Comparison of ENCODE assay signal across 19 cellular contexts in the genomic region with DNA sequence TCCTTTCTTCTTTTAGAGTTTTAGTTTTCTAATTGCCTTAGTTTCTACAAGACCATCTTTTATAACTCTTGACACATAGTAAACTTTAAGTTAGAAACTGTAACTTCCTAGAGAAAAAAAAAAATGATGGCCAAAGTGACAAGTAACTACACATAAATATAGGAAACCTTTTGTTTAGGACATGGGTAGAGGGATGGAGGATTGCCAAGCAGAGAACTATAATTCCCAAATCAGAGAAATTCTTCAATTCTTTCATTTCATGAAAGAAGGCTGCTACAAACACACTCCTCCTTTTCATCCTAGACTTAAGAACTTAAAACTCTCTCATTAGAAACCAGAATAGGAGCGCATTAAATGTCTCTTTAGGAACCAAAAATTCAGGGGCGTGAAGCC.
A peak's percentile ranks its signal among the peaks of the same experiment; 100 is the strongest.
DNase-seq lines count a peak whose midpoint lies in the region; ATAC-seq and TF ChIP-seq lines count a peak whose summit lies in the region.
"Had no signal": no experiment of that assay in that cellular context is flagged by ENCODE, and none has a peak within 500 bp of the region (broad histone marks: within the 10 kb centered on the region; RNA-seq: fewer than 3 reads in every experiment).

No MANE protein-coding gene starts in this region.

- H3K36me3 ChIP-seq in BLaER1 (no peaks in the 10 kb centered on the region), SJSA1 (peaks cover 5% of the 10 kb centered on the region; the same call in 1 of the 2 replicates), OCI-LY7 (ENCODE audit: insufficient read depth, low read length) (no peaks in the 10 kb centered on the region)

- H3K4me2 ChIP-seq in BLaER1 (peak overlapping the region; percentile 8; the same call in 1 of the 2 replicates), OCI-LY7 (ENCODE audit: low read length) (no peak overlapping the region)

- H2AFZ ChIP-seq in OCI-LY7 (ENCODE audit: low read length) = no peak overlapping the region

- H3K9me2 ChIP-seq in OCI-LY7 (ENCODE audit: insufficient read depth, low read length) = no peaks in the 10 kb centered on the region

- no peaks in the 10 kb centered on the region for H3K36me3 Mint-ChIP-seq in CD4-positive, alpha-beta T cell (ENCODE audit: low read depth)
- H3K36me3 Mint-ChIP-seq in immature natural killer cell = peaks cover 0 to 4% (median 0%) of the 10 kb centered on the region in 3 donors
- H3K36me3 Mint-ChIP-seq: memory B cell had no signal

- peaks cover 47% of the 10 kb centered on the region for H3K4me1 ChIP-seq in BLaER1
- peaks cover 74% of the 10 kb centered on the region for H3K4me1 ChIP-seq in SJSA1 (replicated peaks)
- H3K4me1 ChIP-seq in OCI-LY7 (ENCODE audit: insufficient read depth, low read length, poor library complexity, severe bottlenecking) = peaks cover 15% of the 10 kb centered on the region

- no peak overlapping the region for H3K9ac ChIP-seq in BLaER1

- POLR2A ChIA-PET in CD4-positive, alpha-beta T cell (lab: Charles Lee) = no interaction called here
- POLR2A ChIA-PET in OCI-LY7 (lab: Charles Lee) = interaction anchor here (0.7 kb wide), 1 partner anchor 109 kb away, joined by 4 read pairs; no protein-coding TSS in a partner anchor

- TF ChIP-seq CTCF in CD4-positive, alpha-beta T cell (IDR thresholded peaks at IDR 0.05) = no peak
- no peak for TF ChIP-seq CTCF in OCI-LY7 (conservative IDR thresholded peaks at IDR 0.05; ENCODE audit: low read length)

- no peaks in the 10 kb centered on the region for H3K27me3 ChIP-seq in BLaER1
- H3K27me3 ChIP-seq in CD4-positive, alpha-beta T cell (ENCODE audit: control insufficient read depth, insufficient read depth, low read length) = no peaks in the 10 kb centered on the region
- no peaks in the 10 kb centered on the region for H3K27me3 ChIP-seq in SJSA1 (replicated peaks)

- peaks cover 35% of the 10 kb centered on the region for H3K4me1 Mint-ChIP-seq in CD4-positive, alpha-beta T cell (ENCODE audit: low read depth)
- peaks cover 24 to 28% of the 10 kb centered on the region in 2 donors for H3K4me1 Mint-ChIP-seq in immature natural killer cell

- no peak overlapping the region for H3K4me3 ChIP-seq in BLaER1
- no peak overlapping the region for H3K4me3 ChIP-seq in SJSA1
- no peak overlapping the region for H3K4me3 ChIP-seq in OCI-LY7 (ENCODE audit: low read depth, low read length, poor library complexity, severe bottlenecking)

- intact Hi-C loops in CD4-positive, alpha-beta T cell (cut with DNase I, micrococcal nuclease) = no loop called here
- intact Hi-C loops in OCI-LY7 (cut with micrococcal nuclease; ENCODE audit: unreplicated experiment) = no loop called here

- H3K27ac Mint-ChIP-seq in CD4-positive, alpha-beta T cell = peak overlapping the region; percentile 72
- peak overlapping the region in 4 of 6 donors; percentile 17 to 57 (median 28) for H3K27ac Mint-ChIP-seq in immature natural killer cell
- H3K27ac Mint-ChIP-seq: activated naive CD8-positive, alpha-beta T cell treated with anti-CD3 and anti-CD28 coated beads, Interleukin-2, amount 10 ng/mL, durations not matched to agents 7 days and 5 days; memory B cell; nephron had no signal

- BruUV-seq in OCI-LY7 (replicated peaks; lab: Mats Ljungman, UMichigan) = no TSS peak

- H3K9me3 ChIP-seq in BLaER1 = no peaks in the 10 kb centered on the region
- no peaks in the 10 kb centered on the region for H3K9me3 ChIP-seq in CD4-positive, alpha-beta T cell (ENCODE audit: control insufficient read depth, low read length)
- no peaks in the 10 kb centered on the region for H3K9me3 ChIP-seq in SJSA1 (replicated peaks)
- no peaks in the 10 kb centered on the region for H3K9me3 ChIP-seq in OCI-LY7 (ENCODE audit: low read length)

- no peak for ATAC-seq in CD4-positive, alpha-beta T cell (ENCODE audit: poor library complexity)
- ATAC-seq in HG03442 (IDR thresholded peaks at IDR 0.05; ENCODE audit: unreplicated experiment) = no peak
- ATAC-seq: activated T-cell treated with anti-CD3 and anti-CD28 coated beads, Interleukin-2, amount 50 U/mL, for 4 hours; PC-3 had no signal

- H3K27ac ChIP-seq in BLaER1 (0 out of 2 replicates have a peak overlapping the region, but pooled peaks have one; percentile 32), SJSA1 (0 out of 2 replicates have a peak overlapping the region, but pooled peaks have one; percentile 4), OCI-LY7 (ENCODE audit: low read depth, low read length, poor library complexity, severe bottlenecking) (no peak overlapping the region)
- no peak overlapping the region for H3K27ac ChIP-seq in CD4-positive, alpha-beta T cell (ENCODE audit: low read depth, low read length)

- no peak for DNase-seq in CD4-positive, alpha-beta T cell
- no peak for DNase-seq in SJSA1 (ENCODE audit: low read depth in 1 of 2, low spot score in 2 of 2)
- DNase-seq in immature natural killer cell = no peak
- no peak for DNase-seq in iPS-NIHi7 (ENCODE audit: extremely low spot score)
- DNase-seq in OCI-LY7 (ENCODE audit: low spot score) = no peak
- no peak for DNase-seq in superior temporal gyrus (ENCODE audit: extremely low spot score)
- DNase-seq: activated CD4-positive, alpha-beta T cell treated with anti-CD3 and anti-CD28 coated beads, Interleukin-2, amount 50 U/mL, for 48 hours; activated naive CD8-positive, alpha-beta T cell treated with anti-CD3 and anti-CD28 coated beads, Interleukin-2, amount 10 ng/mL, durations not matched to agents 7 days and 5 days; activated T-cell treated with anti-CD3 and anti-CD28 coated beads, Interleukin-2, amount 50 U/mL, for 4 hours; cortex of kidney; hippocampal formation; NCI-H1436; PC-3; posterior cingulate gyrus; stimulated activated CD4-positive, alpha-beta T cell treated with anti-CD3 and anti-CD28 coated beads, Interleukin-2, amount 100 ng/mL, for 48 hours had no signal

- no peaks in the 10 kb centered on the region for H3K27me3 Mint-ChIP-seq in CD4-positive, alpha-beta T cell
- H3K27me3 Mint-ChIP-seq in immature natural killer cell (ENCODE audit: low read depth in 3 of 3) = peaks cover 0 to 12% (median 11%) of the 10 kb centered on the region in 3 donors

- no peak overlapping the region for H3K4me3 Mint-ChIP-seq in CD4-positive, alpha-beta T cell
- H3K4me3 Mint-ChIP-seq in immature natural killer cell = peak overlapping the region in 1 of 5 donors; percentile 2
- H3K4me3 Mint-ChIP-seq: activated naive CD8-positive, alpha-beta T cell treated with anti-CD3 and anti-CD28 coated beads, Interleukin-2, amount 10 ng/mL, durations not matched to agents 7 days and 5 days; activated T-cell treated with anti-CD3 and anti-CD28 coated beads, Interleukin-2, amount 50 U/mL, for 4 hours; memory B cell; nephron had no signal

- CTCF ChIA-PET in CD4-positive, alpha-beta T cell (lab: Charles Lee) = no interaction called here
- CTCF ChIA-PET in OCI-LY7 (lab: Charles Lee; ENCODE audit: unreplicated experiment) = no interaction called here

- H4K20me1 ChIP-seq in BLaER1 (no peaks in the 10 kb centered on the region), OCI-LY7 (ENCODE audit: insufficient read depth, low read length) (no peaks in the 10 kb centered on the region)

- peaks cover 3% of the 10 kb centered on the region for H3K9me3 Mint-ChIP-seq in CD4-positive, alpha-beta T cell
- H3K9me3 Mint-ChIP-seq in immature natural killer cell = peaks cover 0 to 2% (median 0%) of the 10 kb centered on the region in 6 donors
- H3K9me3 Mint-ChIP-seq: activated naive CD8-positive, alpha-beta T cell treated with anti-CD3 and anti-CD28 coated beads, Interleukin-2, amount 10 ng/mL, durations not matched to agents 7 days and 5 days; activated T-cell treated with anti-CD3 and anti-CD28 coated beads, Interleukin-2, amount 50 U/mL, for 4 hours; nephron had no signal

- no peaks in the 10 kb centered on the region for H3K79me2 ChIP-seq in OCI-LY7 (ENCODE audit: insufficient read depth, low read depth, low read length)

Comparison
In these comparisons a context has a peak if more than half of its experiments do, and no peak if none do; other contexts are left out.
1. H3K27ac ChIP-seq: peak in BLaER1 (single experiment) and SJSA1 (single experiment); none in CD4-positive, alpha-beta T cell (single experiment) and OCI-LY7 (single experiment).